30 cellular contexts compared by ENCODE assay signal in genomic region chr20:52416959-52417358, GRCh38.
"Had no signal": no experiment of that assay in that cellular context is flagged by ENCODE, and none has a peak within 500 bp of the region (broad histone marks: within the 10 kb centered on the region; RNA-seq: fewer than 3 reads in every experiment).

No MANE protein-coding gene starts in this region.

- ATAC-seq: activated CD8-positive, alpha-beta T cell treated with anti-CD3 and anti-CD28 coated beads for 36 hours; activated naive CD8-positive, alpha-beta T cell treated with anti-CD3 and anti-CD28 coated beads, Interleukin-2, amount 50 U/mL, for 24 hours; activated T-cell treated with anti-CD3 and anti-CD28 coated beads, Interleukin-2, amount 50 U/mL, for 4 hours; activated T-cell treated with anti-CD3 and anti-CD28 coated beads, Interleukin-2, amount 50 U/mL, for 72 hours; activated T-helper 17 cell treated with anti-CD3 and anti-CD28 coated beads, Interleukin-2, amount 50 U/mL, for 72 hours had no signal

- H3K4me3 ChIP-seq: ascending aorta, cardiac muscle cell had no signal

- H3K4me1 ChIP-seq: ascending aorta had no signal

- H3K27ac ChIP-seq: ascending aorta, cardiac muscle cell, VCaP had no signal

- H3K27me3 ChIP-seq: ascending aorta, cardiac muscle cell had no signal

- H3K9me3 ChIP-seq: ascending aorta had no signal

- DNase-seq: activated B cell treated with CpG ODN at 0.5 μM for 24 hours; activated CD4-positive, alpha-beta memory T cell treated with anti-CD3 and anti-CD28 coated beads for 36 hours; activated CD4-positive, alpha-beta T cell treated with anti-CD3 and anti-CD28 coated beads for 4 hours; activated CD4-positive, alpha-beta T cell treated with anti-CD3 and anti-CD28 coated beads, Interleukin-2, amount 10 ng/mL, durations not matched to agents 24 days and 14 days; activated CD4-positive, alpha-beta T cell treated with anti-CD3 and anti-CD28 coated beads, Interleukin-2, amount 50 U/mL, for 1 hour; activated CD4-positive, alpha-beta T cell treated with anti-CD3 and anti-CD28 coated beads, Interleukin-2, amount 50 U/mL, for 4 hours; activated CD4-positive, CD25-positive, alpha-beta regulatory T cell treated with anti-CD3 and anti-CD28 coated beads, Interleukin-2, amount 50 U/mL, for 72 hours; activated CD8-positive, alpha-beta memory T cell treated with anti-CD3 and anti-CD28 coated beads, Interleukin-2, amount 50 U/mL, for 4 hours; activated CD8-positive, alpha-beta T cell treated with anti-CD3 and anti-CD28 coated beads for 36 hours; activated effector memory CD4-positive, alpha-beta T cell treated with anti-CD3 and anti-CD28 coated beads, Interleukin-2, amount 50 U/mL, for 16 hours; activated naive CD4-positive, alpha-beta T cell treated with anti-CD3 and anti-CD28 coated beads, Interleukin-2, amount 10 ng/mL, durations not matched to agents 7 days and 5 days; activated naive CD4-positive, alpha-beta T cell treated with Interleukin-2 at 50 U/mL for 16 hours; activated naive CD8-positive, alpha-beta T cell treated with anti-CD3 and anti-CD28 coated beads, Interleukin-2, amount 10 ng/mL, durations not matched to agents 7 days and 5 days; activated naive CD8-positive, alpha-beta T cell treated with anti-CD3 and anti-CD28 coated beads, Interleukin-2, amount 50 U/mL, for 24 hours; activated T-cell treated with anti-CD3 and anti-CD28 coated beads for 4 hours; activated T-cell treated with anti-CD3 and anti-CD28 coated beads, Interleukin-2, amount 50 U/mL, for 1 hour; activated T-cell treated with anti-CD3 and anti-CD28 coated beads, Interleukin-2, amount 50 U/mL, for 4 hours; activated T-cell treated with anti-CD3 and anti-CD28 coated beads, Interleukin-2, amount 50 U/mL, for 72 hours; amygdala; anterior cingulate cortex; caudate nucleus; cerebellar nuclear complex; T-helper 1 cell; T-helper 2 cell; T-helper 9 cell had no signal

- H3K36me3 ChIP-seq: ascending aorta, cardiac muscle cell had no signal

- FAIRE-seq: TTC549 had no signal
